ENCODE assay signal across 32 cellular contexts in the genomic region with DNA sequence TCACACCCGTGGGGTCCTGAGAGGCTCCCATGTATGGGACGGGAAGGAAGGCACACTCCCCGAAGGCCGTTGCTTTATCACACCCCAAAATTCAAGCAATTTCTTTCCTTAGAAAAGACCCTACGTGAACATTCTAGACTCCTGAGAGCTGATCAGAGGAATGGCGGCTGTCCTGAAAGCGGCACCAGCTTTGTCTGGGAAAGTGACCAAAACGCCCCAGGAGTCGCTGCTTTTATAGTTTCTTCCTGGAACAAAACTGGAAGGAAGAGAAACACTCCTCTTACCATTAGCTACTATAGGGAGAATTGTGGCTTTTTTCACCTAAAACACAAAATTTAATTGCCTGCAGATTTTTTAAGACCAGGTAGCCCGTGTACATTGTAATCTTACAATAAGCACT.
"Had no signal": no experiment of that assay in that cellular context is flagged by ENCODE, and none has a peak within 500 bp of the region (broad histone marks: within the 10 kb centered on the region; RNA-seq: fewer than 3 reads in every experiment).

No MANE protein-coding gene starts in this region.

- FAIRE-seq: astrocyte, frontal cortex had no signal

- H3K4me3 Mint-ChIP-seq: activated CD4-positive, alpha-beta memory T cell treated with anti-CD3 and anti-CD28 coated beads, Interleukin-2, amount 10 ng/mL, durations not matched to agents 7 days and 5 days; activated CD4-positive, alpha-beta T cell treated with anti-CD3 and anti-CD28 coated beads, Interleukin-2, amount 10 ng/mL, durations not matched to agents 7 days and 5 days; activated naive CD8-positive, alpha-beta T cell; activated T-cell treated with anti-CD3 and anti-CD28 coated beads, Interleukin-2, amount 50 U/mL, for 4 hours; activated T-helper 17 cell treated with anti-CD3 and anti-CD28 coated beads, Interleukin-2, amount 50 U/mL, for 72 hours; dendritic cell treated with granulocyte-macrophage colony-stimulating factor and Interleukin-4, amounts not matched to agents 40 ng/mL and 50 ng/mL, for 4 days; endodermal cell; T-cell; T-helper 1 cell treated with Interleukin-12 subunit alpha and Interleukin-12 subunit beta and Interleukin-4 antibody, amounts not matched to agents 30 μg/mL and 1 μg/mL, for 36 hours; T-helper 2 cell treated with Interferon-gamma antibody and Interleukin-4, amounts not matched to agents 5 μg/mL and 100 μg/mL, for 36 hours; WTC11 had no signal

- H3K36me3 Mint-ChIP-seq: activated naive CD8-positive, alpha-beta T cell; T-cell had no signal

- H3K4me1 Mint-ChIP-seq: activated CD4-positive, alpha-beta memory T cell treated with anti-CD3 and anti-CD28 coated beads, Interleukin-2, amount 10 ng/mL, durations not matched to agents 7 days and 5 days; activated CD4-positive, alpha-beta T cell treated with anti-CD3 and anti-CD28 coated beads, Interleukin-2, amount 10 ng/mL, durations not matched to agents 7 days and 5 days; activated T-helper 17 cell treated with anti-CD3 and anti-CD28 coated beads, Interleukin-2, amount 50 U/mL, for 72 hours; endodermal cell; T-cell had no signal

- H3K27ac Mint-ChIP-seq: activated CD4-positive, alpha-beta memory T cell treated with anti-CD3 and anti-CD28 coated beads, Interleukin-2, amount 10 ng/mL, durations not matched to agents 7 days and 5 days; activated CD4-positive, alpha-beta T cell treated with anti-CD3 and anti-CD28 coated beads, Interleukin-2, amount 10 ng/mL, durations not matched to agents 7 days and 5 days; activated naive CD8-positive, alpha-beta T cell; activated T-helper 17 cell treated with anti-CD3 and anti-CD28 coated beads, Interleukin-2, amount 50 U/mL, for 72 hours; dendritic cell treated with granulocyte-macrophage colony-stimulating factor and Interleukin-4, amounts not matched to agents 40 ng/mL and 50 ng/mL, for 4 days; endodermal cell; T-cell; T-helper 1 cell treated with Interleukin-12 subunit alpha and Interleukin-12 subunit beta and Interleukin-4 antibody, amounts not matched to agents 30 μg/mL and 1 μg/mL, for 36 hours; T-helper 2 cell treated with Interferon-gamma antibody and Interleukin-4, amounts not matched to agents 5 μg/mL and 100 μg/mL, for 36 hours; WTC11 had no signal

- H3K27ac ChIP-seq: brain microvascular endothelial cell, coronary artery, dorsolateral prefrontal cortex, heart left ventricle had no signal

- H3K36me3 ChIP-seq: brain microvascular endothelial cell, heart left ventricle had no signal

- DNase-seq: activated CD4-positive, alpha-beta memory T cell treated with anti-CD3 and anti-CD28 coated beads, Interleukin-2, amount 10 ng/mL, durations not matched to agents 7 days and 5 days; activated CD4-positive, alpha-beta T cell treated with anti-CD3 and anti-CD28 coated beads for 1 hour; activated CD4-positive, alpha-beta T cell treated with anti-CD3 and anti-CD28 coated beads for 4 hours; activated CD4-positive, alpha-beta T cell treated with anti-CD3 and anti-CD28 coated beads, Interleukin-2, amount 10 ng/mL, durations not matched to agents 7 days and 5 days; activated CD4-positive, alpha-beta T cell treated with anti-CD3 and anti-CD28 coated beads, Interleukin-2, amount 50 U/mL, for 4 hours; activated effector memory CD4-positive, alpha-beta T cell treated with Interleukin-2 at 50 U/mL for 16 hours; activated gamma-delta T cell treated with Interleukin-2 at 50 U/mL for 16 hours; activated naive CD4-positive, alpha-beta T cell treated with anti-CD3 and anti-CD28 coated beads, Interleukin-2, amount 50 U/mL, for 16 hours; activated naive CD4-positive, alpha-beta T cell treated with Interleukin-2 at 50 U/mL for 16 hours; activated T-cell treated with anti-CD3 and anti-CD28 coated beads, Interleukin-2, amount 50 U/mL, for 4 hours; amniotic stem cell; brain microvascular endothelial cell; caudate nucleus; cerebellar nuclear complex; dorsolateral prefrontal cortex; effector memory CD4-positive, alpha-beta T cell; endodermal cell; foreskin fibroblast; glutamatergic neuron; heart left ventricle; T-cell; T1000 had no signal

- H3K9me3 Mint-ChIP-seq: activated CD4-positive, alpha-beta memory T cell treated with anti-CD3 and anti-CD28 coated beads, Interleukin-2, amount 10 ng/mL, durations not matched to agents 7 days and 5 days; activated CD4-positive, alpha-beta T cell treated with anti-CD3 and anti-CD28 coated beads, Interleukin-2, amount 10 ng/mL, durations not matched to agents 7 days and 5 days; activated T-cell treated with anti-CD3 and anti-CD28 coated beads, Interleukin-2, amount 50 U/mL, for 4 hours; activated T-helper 17 cell treated with anti-CD3 and anti-CD28 coated beads, Interleukin-2, amount 50 U/mL, for 72 hours; dendritic cell treated with granulocyte-macrophage colony-stimulating factor and Interleukin-4, amounts not matched to agents 40 ng/mL and 50 ng/mL, for 4 days; endodermal cell; T-helper 1 cell treated with Interleukin-12 subunit alpha and Interleukin-12 subunit beta and Interleukin-4 antibody, amounts not matched to agents 30 μg/mL and 1 μg/mL, for 36 hours; T-helper 2 cell treated with Interferon-gamma antibody and Interleukin-4, amounts not matched to agents 5 μg/mL and 100 μg/mL, for 36 hours had no signal

- H3K9me3 ChIP-seq: heart left ventricle had no signal

- ATAC-seq: activated T-cell treated with anti-CD3 and anti-CD28 coated beads, Interleukin-2, amount 50 U/mL, for 4 hours; activated T-helper 17 cell treated with anti-CD3 and anti-CD28 coated beads, Interleukin-2, amount 50 U/mL, for 72 hours; esophagus mucosa; heart left ventricle; T-cell; WTC11 had no signal

- H3K27me3 ChIP-seq: brain microvascular endothelial cell had no signal

- H3K4me1 ChIP-seq: heart left ventricle had no signal

- H3K4me3 ChIP-seq: coronary artery, dorsolateral prefrontal cortex, heart left ventricle had no signal

- H3K27me3 Mint-ChIP-seq: activated CD4-positive, alpha-beta memory T cell treated with anti-CD3 and anti-CD28 coated beads, Interleukin-2, amount 10 ng/mL, durations not matched to agents 7 days and 5 days; dendritic cell treated with granulocyte-macrophage colony-stimulating factor and Interleukin-4, amounts not matched to agents 40 ng/mL and 50 ng/mL, for 4 days had no signal
